In genomic region chr3:186978712-186979111, GRCh38 we compare ENCODE assay signal across 2 cellular contexts.
TF ChIP-seq lines count a peak whose summit lies in the region.

No MANE protein-coding gene starts in this region.

TF ChIP-seq in SK-N-SH, 30 proteins besides CTCF, POLR2A, EP300 and RAD21 (continued from another document):
- TF ChIP-seq MAX (IDR thresholded peaks at IDR 0.05; ENCODE audit: low read depth) (no peak), FOSL2 (IDR thresholded peaks at IDR 0.05; ENCODE audit: borderline replicate concordance, low read depth) (no peak), MEF2A (IDR thresholded peaks at IDR 0.05; ENCODE audit: borderline replicate concordance, low read depth) (no peak), REST (IDR thresholded peaks at IDR 0.05; ENCODE audit: low read depth, low read length) (no peak), RCOR1 (IDR thresholded peaks at IDR 0.05; ENCODE audit: low read length) (no peak), SIN3A (IDR thresholded peaks at IDR 0.05; ENCODE audit: borderline replicate concordance, low read depth, low read length) (no peak), RXRA (IDR thresholded peaks at IDR 0.05; ENCODE audit: borderline replicate concordance, low read depth) (no peak), TEAD4 (IDR thresholded peaks at IDR 0.05; ENCODE audit: borderline replicate concordance, insufficient read depth) (no peak), YY1 (IDR thresholded peaks at IDR 0.05; ENCODE audit: low read depth) (no peak), ELF1 (IDR thresholded peaks at IDR 0.05) (no peak), FOXJ3 (CRISPR knock-in tag; IDR thresholded peaks at IDR 0.05) (no peak), POLR2AphosphoS5 (IDR thresholded peaks at IDR 0.05; ENCODE audit: low read depth, low read length) (no peak), GABPA (IDR thresholded peaks at IDR 0.05; ENCODE audit: low read depth) (no peak)
TF ChIP-seq in SK-N-SH: peak in this region for 0.

TF ChIP-seq in WTC11, 78 proteins besides CTCF, POLR2A, EP300 and RAD21 (continued from another document):
- no peak for TF ChIP-seq IRF1 (CRISPR knock-in tag; IDR thresholded peaks at IDR 0.05)
- TF ChIP-seq ZNF512 (CRISPR knock-in tag; IDR thresholded peaks at IDR 0.05; ENCODE audit: borderline replicate concordance), result no peak
- no peak for TF ChIP-seq ATF6 (CRISPR knock-in tag; IDR thresholded peaks at IDR 0.05)
- TF ChIP-seq PRDM15 (CRISPR knock-in tag; IDR thresholded peaks at IDR 0.05), result no peak
- no peak for TF ChIP-seq RELA (CRISPR knock-in tag; IDR thresholded peaks at IDR 0.05; ENCODE audit: borderline replicate concordance)
- TF ChIP-seq MYBL2 (CRISPR knock-in tag; IDR thresholded peaks at IDR 0.05), result no peak
- TF ChIP-seq ZBTB43 (CRISPR knock-in tag; IDR thresholded peaks at IDR 0.05), result no peak
- TF ChIP-seq MAX (CRISPR knock-in tag; IDR thresholded peaks at IDR 0.05), result no peak
- TF ChIP-seq PREB (CRISPR knock-in tag; IDR thresholded peaks at IDR 0.05; ENCODE audit: borderline replicate concordance), result no peak
- TF ChIP-seq NFATC4 (CRISPR knock-in tag; IDR thresholded peaks at IDR 0.05), result no peak
- TF ChIP-seq ZNF671 (CRISPR knock-in tag; IDR thresholded peaks at IDR 0.05), result no peak
- TF ChIP-seq ATF2 (CRISPR knock-in tag; IDR thresholded peaks at IDR 0.05; ENCODE audit: borderline replicate concordance, low read depth), result no peak
- TF ChIP-seq AFF4 (CRISPR knock-in tag; IDR thresholded peaks at IDR 0.05; ENCODE audit: borderline replicate concordance), result no peak
